18 cellular contexts compared by ENCODE assay signal in genomic region chr2:51612387-51612786, GRCh38.
A peak's percentile ranks its signal among the peaks of the same experiment; 100 is the strongest.
DNase-seq lines count a peak whose midpoint lies in the region; ATAC-seq, FAIRE-seq and TF ChIP-seq lines count a peak whose summit lies in the region.
"Had no signal": no experiment of that assay in that cellular context is flagged by ENCODE, and none has a peak within 500 bp of the region (broad histone marks: within the 10 kb centered on the region; RNA-seq: fewer than 3 reads in every experiment).

No MANE protein-coding gene starts in this region.

- no peak overlapping the region for H3K4me2 ChIP-seq in A549
- H3K4me2 ChIP-seq: BLaER1 treated with 17β-estradiol and CSF1 and Interleukin-3, amounts not matched to agents 10 nM and 100 nM had no signal

- CTCF ChIA-PET in A549 (lab: Yijun Ruan, JAX) = no interaction called here

- H3K4me3 ChIP-seq in A549 = no peak overlapping the region
- H3K4me3 ChIP-seq: BLaER1 treated with 17β-estradiol and CSF1 and Interleukin-3, amounts not matched to agents 10 nM and 100 nM had no signal

- no peak overlapping the region for H3K27ac ChIP-seq in A549
- H3K27ac ChIP-seq: BLaER1 treated with 17β-estradiol and CSF1 and Interleukin-3, amounts not matched to agents 10 nM and 100 nM had no signal

- H3K4me1 ChIP-seq in A549 = no peaks in the 10 kb centered on the region

- peak; percentile 54 for FAIRE-seq in A549 (lab: Jason Lieb, UNC)
- FAIRE-seq: GM12892 had no signal

- TF ChIP-seq EP300 in A549 (IDR thresholded peaks at IDR 0.05) = no peak

- no peak for TF ChIP-seq RAD21 in A549 (conservative IDR thresholded peaks at IDR 0.05 in 1 of 2, IDR thresholded peaks at IDR 0.05 in 1 of 2)

- no peak for ATAC-seq in A549
- ATAC-seq in HG03565 (IDR thresholded peaks at IDR 0.05; ENCODE audit: unreplicated experiment) = no peak
- ATAC-seq: CD8-positive, alpha-beta T cell had no signal

- H3K9me3 ChIP-seq in A549 = peaks cover 39% of the 10 kb centered on the region

- TF ChIP-seq POLR2A in A549 (IDR thresholded peaks at IDR 0.05; ENCODE audit: low read length) = no peak

- POLR2A ChIA-PET in A549 (lab: Yijun Ruan, JAX) = no interaction called here

- TF ChIP-seq CTCF in A549 (IDR thresholded peaks at IDR 0.05) = no peak

- 0% methylated on average over 3 of the region's 3 CpGs for WGBS in A549 (ENCODE audit: missing lambda C conversion rate)

- DNase-seq in NCI-H1105 treated with DMSO at 0.1 percent for 48 hours (lab: John Stamatoyannopoulos, UW) (peak; percentile 11), NCI-H1105 (lab: John Stamatoyannopoulos, UW) (no peak), A549 (ENCODE audit: low read depth in 1 of 2, low spot score in 1 of 2) (no peak), NCI-H1417 treated with DMSO at 0.1 percent for 48 hours (lab: John Stamatoyannopoulos, UW) (peak; percentile 14), NCI-H774 (lab: John Stamatoyannopoulos, UW) (peak; percentile 47), COLO829 (ENCODE audit: low spot score) (no peak)
- DNase-seq in stimulated activated CD4-positive, alpha-beta T cell treated with anti-CD3 and anti-CD28 coated beads, Interleukin-15, amount 100 ng/mL, for 24 hours = no peak
- DNase-seq: 8988T; CD8-positive, alpha-beta T cell; COR-L47; DMS 273 treated with DMSO at 0.1 percent for 48 hours; DMS79; GDM1; GOT3; H7 had no signal

TF ChIP-seq in A549, 52 proteins besides CTCF, POLR2A, EP300 and RAD21:
- TF ChIP-seq CBX8 (IDR thresholded peaks at IDR 0.05) = no peak
- TF ChIP-seq MYC (IDR thresholded peaks at IDR 0.05; ENCODE audit: borderline replicate concordance, low read length) = no peak
- no peak for TF ChIP-seq RCOR1 (IDR thresholded peaks at IDR 0.05; ENCODE audit: low read depth, low read length)
- TF ChIP-seq ZSCAN20 (CRISPR knock-in tag; IDR thresholded peaks at IDR 0.05) = no peak
- no peak for TF ChIP-seq ELK1 (IDR thresholded peaks at IDR 0.05; ENCODE audit: low read depth, low read length)
- TF ChIP-seq NFE2L2 (conservative IDR thresholded peaks at IDR 0.05; ENCODE audit: low read length) = no peak
- no peak for TF ChIP-seq JUN (IDR thresholded peaks at IDR 0.05)
- no peak for TF ChIP-seq RNF2 (IDR thresholded peaks at IDR 0.05; ENCODE audit: borderline replicate concordance, low read depth)
- no peak for TF ChIP-seq BCL3 (IDR thresholded peaks at IDR 0.05)
- TF ChIP-seq HMGXB4 (CRISPR knock-in tag; IDR thresholded peaks at IDR 0.05; ENCODE audit: borderline replicate concordance) = no peak
- no peak for TF ChIP-seq KDM5A (IDR thresholded peaks at IDR 0.05)

Comparison
In these comparisons a context has a peak if more than half of its experiments do, and no peak if none do; other contexts are left out.
1. DNase-seq: peak in NCI-H1105 treated with DMSO at 0.1 percent for 48 hours (single experiment), NCI-H1417 treated with DMSO at 0.1 percent for 48 hours (single experiment) and NCI-H774 (single experiment); none in NCI-H1105 (single experiment), A549 (0 of 2), stimulated activated CD4-positive, alpha-beta T cell treated with anti-CD3 and anti-CD28 coated beads, Interleukin-15, amount 100 ng/mL, for 24 hours (single experiment) and COLO829 (single experiment).